20 cellular contexts compared by ENCODE assay signal in the genomic region with DNA sequence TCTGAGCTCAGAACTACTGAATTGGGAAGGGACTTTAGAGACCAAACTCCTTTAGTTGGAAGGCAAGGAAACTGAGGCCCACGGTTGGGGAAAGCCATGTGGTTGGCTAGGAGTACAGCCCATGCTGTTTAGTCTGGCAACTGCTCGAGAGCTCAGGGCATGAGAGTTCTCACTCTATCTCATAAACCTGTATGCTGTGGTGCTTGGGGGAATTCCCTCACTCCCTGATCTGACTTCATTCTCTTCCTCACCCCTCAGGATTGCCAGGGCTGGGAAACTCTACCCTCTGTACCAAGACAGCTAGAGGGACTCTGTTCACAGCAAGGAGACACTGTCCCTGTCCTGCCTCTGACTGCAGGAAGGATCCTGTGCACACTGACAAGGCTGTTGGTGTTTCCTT.
DNase-seq lines count a peak whose midpoint lies in the region; ATAC-seq and TF ChIP-seq lines count a peak whose summit lies in the region.
"Had no signal": no experiment of that assay in that cellular context is flagged by ENCODE, and none has a peak within 500 bp of the region (broad histone marks: within the 10 kb centered on the region; RNA-seq: fewer than 3 reads in every experiment).

No MANE protein-coding gene starts in this region.

- in situ Hi-C loops in G401 (cut with HindIII; ENCODE audit: low sequenced_read_pairs), result no loop called here

- no peaks in the 10 kb centered on the region for H3K9me3 Mint-ChIP-seq in activated CD4-positive, alpha-beta T cell treated with anti-CD3 and anti-CD28 coated beads for 36 hours (ENCODE audit: low read depth)
- peaks cover 2 to 3% of the 10 kb centered on the region in 2 donors for H3K9me3 Mint-ChIP-seq in activated T-cell treated with anti-CD3 and anti-CD28 coated beads, Interleukin-2, amount 50 U/mL, for 72 hours

- H3K27me3 ChIP-seq in psoas muscle (ENCODE audit: insufficient read depth in 3 of 3, low read length in 2 of 3), result no peaks in the 10 kb centered on the region
- H3K27me3 ChIP-seq: SJCRH30 had no signal

- H3K4me3 Mint-ChIP-seq in activated CD4-positive, alpha-beta T cell treated with anti-CD3 and anti-CD28 coated beads for 36 hours, result no peak overlapping the region
- no peak overlapping the region for H3K4me3 Mint-ChIP-seq in activated T-cell treated with anti-CD3 and anti-CD28 coated beads, Interleukin-2, amount 50 U/mL, for 72 hours
- H3K4me3 Mint-ChIP-seq: B cell; CD4-positive, alpha-beta T cell; GM23338 had no signal

- intact Hi-C loops in activated CD4-positive, alpha-beta T cell treated with anti-CD3 and anti-CD28 coated beads for 36 hours (cut with DNase I, micrococcal nuclease), result no loop called here
- intact Hi-C loops in left colon (cut with DNase I, micrococcal nuclease) (no loop called here), psoas muscle (cut with DNase I) (no loop called here)

- WGBS in psoas muscle, 3 donors, result 77 to 91% (median 80%) methylated on average over 2 of the region's 2 CpGs

- CTCF ChIA-PET in activated CD4-positive, alpha-beta T cell treated with anti-CD3 and anti-CD28 coated beads for 36 hours (lab: Charles Lee), result no interaction called here

- H3K4me1 Mint-ChIP-seq in activated CD4-positive, alpha-beta T cell treated with anti-CD3 and anti-CD28 coated beads for 36 hours, result peaks cover 4% of the 10 kb centered on the region
- H3K4me1 Mint-ChIP-seq in activated T-cell treated with anti-CD3 and anti-CD28 coated beads, Interleukin-2, amount 50 U/mL, for 72 hours (ENCODE audit: low read depth), result peaks cover 7% of the 10 kb centered on the region
- H3K4me1 Mint-ChIP-seq: B cell, GM23338 had no signal

- no peaks in the 10 kb centered on the region for H3K36me3 Mint-ChIP-seq in activated CD4-positive, alpha-beta T cell treated with anti-CD3 and anti-CD28 coated beads for 36 hours (ENCODE audit: low read depth)
- peaks cover 0 to 2% of the 10 kb centered on the region in 2 donors for H3K36me3 Mint-ChIP-seq in activated T-cell treated with anti-CD3 and anti-CD28 coated beads, Interleukin-2, amount 50 U/mL, for 72 hours (ENCODE audit: insufficient read depth in 2 of 2)

- peaks cover 16% of the 10 kb centered on the region for H3K27me3 Mint-ChIP-seq in activated CD4-positive, alpha-beta T cell treated with anti-CD3 and anti-CD28 coated beads for 36 hours
- peaks cover 13% of the 10 kb centered on the region for H3K27me3 Mint-ChIP-seq in activated T-cell treated with anti-CD3 and anti-CD28 coated beads, Interleukin-2, amount 50 U/mL, for 72 hours (ENCODE audit: low read depth)

- peak; percentile 24 for DNase-seq in activated CD4-positive, alpha-beta T cell treated with anti-CD3 and anti-CD28 coated beads for 36 hours
- no peak for DNase-seq in activated CD4-positive, alpha-beta T cell treated with anti-CD3 and anti-CD28 coated beads for 1 hour
- DNase-seq in G401 (ENCODE audit: low spot score), result peak; percentile 57
- no peak for DNase-seq in activated T-cell treated with anti-CD3 and anti-CD28 coated beads, Interleukin-2, amount 50 U/mL, for 72 hours
- no peak for DNase-seq in left colon
- DNase-seq in psoas muscle, result no peak
- DNase-seq in HCEC 1CT, result no peak
- DNase-seq: CD4-positive, alpha-beta T cell; KG1; NCI-H1436; NCI-H2029; NCI-H2171; NCI-H446; NCI-H748 treated with DMSO at 0.1 percent for 48 hours; SJCRH30 had no signal

- no peak overlapping the region for H3K27ac ChIP-seq in psoas muscle
- H3K27ac ChIP-seq: 22Rv1, SJCRH30 had no signal

- H3K27ac Mint-ChIP-seq in activated CD4-positive, alpha-beta T cell treated with anti-CD3 and anti-CD28 coated beads for 36 hours, result no peak overlapping the region
- H3K27ac Mint-ChIP-seq in activated T-cell treated with anti-CD3 and anti-CD28 coated beads, Interleukin-2, amount 50 U/mL, for 72 hours, result no peak overlapping the region
- H3K27ac Mint-ChIP-seq: B cell; CD4-positive, alpha-beta T cell; GM23338 had no signal

- no peak for TF ChIP-seq CTCF in psoas muscle (IDR thresholded peaks at IDR 0.05)

- no peaks in the 10 kb centered on the region for H3K36me3 ChIP-seq in psoas muscle (ENCODE audit: insufficient read depth in 1 of 2, low read depth in 1 of 2)
- H3K36me3 ChIP-seq: SJCRH30 had no signal

- ATAC-seq in activated CD4-positive, alpha-beta T cell treated with anti-CD3 and anti-CD28 coated beads for 36 hours, result peak; percentile 86
- peak; percentile 43 to 67 for ATAC-seq in activated T-cell treated with anti-CD3 and anti-CD28 coated beads, Interleukin-2, amount 50 U/mL, for 72 hours (replicated peaks in 1 of 2)
- ATAC-seq in left colon, result peak; percentile 47
- ATAC-seq in psoas muscle, result no peak
- no peak for ATAC-seq in GM21447 (IDR thresholded peaks at IDR 0.05; ENCODE audit: unreplicated experiment)
- ATAC-seq: GM23338, HepG2 had no signal

- POLR2A ChIA-PET in activated CD4-positive, alpha-beta T cell treated with anti-CD3 and anti-CD28 coated beads for 36 hours (lab: Charles Lee), result no interaction called here

- no peaks in the 10 kb centered on the region for H3K4me1 ChIP-seq in psoas muscle
- H3K4me1 ChIP-seq: SJCRH30 had no signal

- H3K4me3 ChIP-seq in psoas muscle, result no peak overlapping the region
- H3K4me3 ChIP-seq: GM23338, SJCRH30 had no signal

- H3K9me3 ChIP-seq in psoas muscle, result no peaks in the 10 kb centered on the region
- H3K9me3 ChIP-seq: SJCRH30 had no signal

Comparison
In these comparisons a context has a peak if more than half of its experiments do, and no peak if none do; other contexts are left out.
1. DNase-seq: peak in activated CD4-positive, alpha-beta T cell treated with anti-CD3 and anti-CD28 coated beads for 36 hours (single experiment) and G401 (single experiment); none in activated CD4-positive, alpha-beta T cell treated with anti-CD3 and anti-CD28 coated beads for 1 hour (single experiment), activated T-cell treated with anti-CD3 and anti-CD28 coated beads, Interleukin-2, amount 50 U/mL, for 72 hours (0 of 2), left colon (0 of 2), psoas muscle (0 of 2) and HCEC 1CT (single experiment).
2. ATAC-seq: peak in activated CD4-positive, alpha-beta T cell treated with anti-CD3 and anti-CD28 coated beads for 36 hours (single experiment), activated T-cell treated with anti-CD3 and anti-CD28 coated beads, Interleukin-2, amount 50 U/mL, for 72 hours (2 of 2) and left colon (single experiment); none in psoas muscle (0 of 4) and GM21447 (single experiment).